In the genomic region with DNA sequence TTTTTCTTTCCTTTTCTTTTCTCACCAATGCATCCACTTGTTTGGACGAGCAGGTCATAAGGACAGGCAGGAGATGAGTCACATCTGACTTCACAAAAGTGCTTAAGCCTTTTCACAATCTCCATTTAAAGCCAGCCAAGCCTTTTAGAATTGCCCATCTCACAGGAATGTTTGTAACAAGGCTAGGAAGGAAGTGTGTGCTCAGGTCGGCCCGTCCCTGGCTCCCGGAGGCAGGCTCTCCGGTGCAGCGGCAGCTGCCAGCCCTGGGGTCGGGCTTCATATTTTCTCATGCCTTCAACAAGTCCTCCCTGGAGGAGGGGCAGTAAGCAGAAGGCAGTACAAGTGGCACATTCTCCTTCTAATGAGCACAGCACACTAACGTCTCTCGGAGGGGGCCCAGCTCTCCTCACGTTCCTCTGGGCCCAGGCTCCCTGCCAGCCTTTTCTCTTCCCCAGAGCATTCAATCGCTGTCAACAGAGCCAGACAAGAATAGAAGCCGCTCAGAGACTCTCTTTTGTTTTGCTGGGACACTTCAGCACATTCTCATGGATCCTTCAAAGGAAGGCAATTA, we compare ENCODE assay signal across 9 cellular contexts.
DNase-seq lines count a peak whose midpoint lies in the region; ATAC-seq and TF ChIP-seq lines count a peak whose summit lies in the region.
"Had no signal": no experiment of that assay in that cellular context is flagged by ENCODE, and none has a peak within 500 bp of the region (broad histone marks: within the 10 kb centered on the region; RNA-seq: fewer than 3 reads in every experiment).

No MANE protein-coding gene starts in this region.

- TF ChIP-seq POLR2A in breast epithelium (IDR thresholded peaks at IDR 0.05) (no peak), thyroid gland (IDR thresholded peaks at IDR 0.05) (peak in 1 of 2 donors; percentile 37)

- H3K27me3 ChIP-seq in breast epithelium (no peaks in the 10 kb centered on the region), thyroid gland (no peaks in the 10 kb centered on the region), BE2C (peaks cover 95% of the 10 kb centered on the region)

- H3K9me3 ChIP-seq in breast epithelium: no peaks in the 10 kb centered on the region
- no peaks in the 10 kb centered on the region for H3K9me3 ChIP-seq in thyroid gland
- H3K9me3 ChIP-seq in BE2C: no peaks in the 10 kb centered on the region

- TF ChIP-seq CTCF in breast epithelium (IDR thresholded peaks at IDR 0.05) (no peak), thyroid gland (IDR thresholded peaks at IDR 0.05) (no peak), BE2C (IDR thresholded peaks at IDR 0.05; ENCODE audit: low read depth, low read length) (no peak)

- H3K36me3 ChIP-seq in breast epithelium (no peaks in the 10 kb centered on the region), thyroid gland (no peaks in the 10 kb centered on the region), BE2C (no peaks in the 10 kb centered on the region)

- H3K4me1 ChIP-seq in breast epithelium: peaks cover 0 to 3% of the 10 kb centered on the region in 2 donors
- peaks cover 17 to 19% of the 10 kb centered on the region in 2 donors for H3K4me1 ChIP-seq in thyroid gland
- no peaks in the 10 kb centered on the region for H3K4me1 ChIP-seq in BE2C

- peak overlapping the region in 2 of 3 donors; percentile 27 to 42 for H3K4me3 ChIP-seq in breast epithelium
- no peak overlapping the region for H3K4me3 ChIP-seq in thyroid gland (replicated peaks in 1 of 3)
- H3K4me3 ChIP-seq in BE2C (ENCODE audit: low read depth, low read length): no peak overlapping the region

- WGBS in thyroid gland, 2 donors: 2 to 4% methylated on average over 12 of the region's 12 CpGs

- no peak for ATAC-seq in GM21619 (IDR thresholded peaks at IDR 0.05; ENCODE audit: unreplicated experiment)
- ATAC-seq in GM19467 (IDR thresholded peaks at IDR 0.05; ENCODE audit: unreplicated experiment): no peak

- intact Hi-C loops in breast epithelium (cut with DNase I; ENCODE audit: low total_unique reads) (no loop called here), thyroid gland (cut with DNase I) (loop anchor here (10.0 kb wide), 1 partner anchor 1162 kb away; no protein-coding TSS in a partner anchor)

- DNase-seq in LoVo (ENCODE audit: low spot score) (peak; percentile 24), breast epithelium (ENCODE audit: low spot score in 2 of 2) (peak in 1 of 2 donors; percentile 80), kidney tubule cell (ENCODE audit: low spot score) (peak; percentile 94), thyroid gland (peak; percentile 82 to 84), BE2C (no peak)
- no peak for DNase-seq in activated T-cell treated with anti-CD3 and anti-CD28 coated beads, Interleukin-2, amount 50 U/mL, for 48 hours
- DNase-seq: naive B cell had no signal

- peak overlapping the region; percentile 85 to 94 for H3K27ac ChIP-seq in breast epithelium
- H3K27ac ChIP-seq in thyroid gland: peak overlapping the region; percentile 84 to 91 (median 87)

Comparison
In these comparisons a context has a peak if more than half of its experiments do, and no peak if none do; other contexts are left out.
1. DNase-seq: peak in LoVo (single experiment), kidney tubule cell (single experiment) and thyroid gland (2 of 2); none in activated T-cell treated with anti-CD3 and anti-CD28 coated beads, Interleukin-2, amount 50 U/mL, for 48 hours (0 of 2) and BE2C (single experiment).
2. H3K4me3 ChIP-seq: peak in breast epithelium (2 of 3); none in thyroid gland (0 of 3) and BE2C (single experiment).